In the genomic region with DNA sequence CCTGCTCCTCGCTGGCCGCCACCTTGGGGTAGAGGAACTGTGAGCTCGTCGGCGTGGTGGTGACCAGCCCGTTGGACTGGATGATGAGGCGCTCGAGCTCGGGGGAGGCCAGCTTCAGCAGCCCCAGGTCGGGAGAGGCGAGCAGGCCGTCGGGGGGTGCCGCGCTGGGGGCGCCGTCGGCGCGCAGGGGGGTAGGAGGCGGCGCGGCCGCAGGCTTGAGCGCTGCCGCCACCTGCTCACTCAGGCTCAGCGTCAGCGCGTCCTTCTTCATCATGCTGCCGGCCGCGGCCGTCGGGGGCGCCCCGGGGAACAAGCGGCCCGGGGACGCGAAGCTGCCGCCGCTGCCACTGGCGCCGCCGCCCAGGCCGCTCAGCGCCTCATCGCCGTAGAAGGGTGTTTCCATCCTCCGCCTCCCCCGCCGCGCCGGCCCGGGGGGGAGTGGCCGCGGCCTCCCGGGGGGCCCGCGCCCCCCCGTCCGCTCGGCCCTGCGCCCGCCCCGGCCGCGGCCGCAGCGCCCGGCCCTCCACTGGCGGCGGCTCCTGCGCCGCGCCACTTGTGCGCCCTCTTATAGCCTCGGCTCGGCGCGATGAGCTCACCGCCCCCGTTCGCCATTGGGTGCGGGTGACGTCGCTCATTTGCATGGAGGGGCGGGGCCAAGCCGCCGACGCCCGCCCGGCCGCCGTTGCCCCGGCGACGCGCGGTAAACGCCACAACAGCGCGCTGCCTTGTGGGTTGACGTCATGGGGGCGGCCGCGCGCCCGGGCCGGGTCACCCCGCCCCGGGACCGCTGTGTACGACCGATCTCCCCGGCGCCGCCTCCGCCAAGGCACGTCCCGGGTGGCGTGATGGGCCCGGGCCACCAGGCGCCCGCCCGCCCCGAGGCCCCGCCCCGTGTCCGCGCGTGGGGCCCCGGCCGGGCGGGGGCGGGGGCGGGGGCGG, we compare ENCODE assay signal across 1 cellular context.
TF ChIP-seq lines count a peak whose summit lies in the region.

A gene (minus strand): TSS at position 541 of the 939 bp plus-strand sequence. CDS start 138 bp downstream, at position 403.

TF ChIP-seq in HepG2, 621 proteins besides CTCF, POLR2A, EP300 and RAD21 (continued from another document and continues in another):
- TF ChIP-seq, protein P1, sequence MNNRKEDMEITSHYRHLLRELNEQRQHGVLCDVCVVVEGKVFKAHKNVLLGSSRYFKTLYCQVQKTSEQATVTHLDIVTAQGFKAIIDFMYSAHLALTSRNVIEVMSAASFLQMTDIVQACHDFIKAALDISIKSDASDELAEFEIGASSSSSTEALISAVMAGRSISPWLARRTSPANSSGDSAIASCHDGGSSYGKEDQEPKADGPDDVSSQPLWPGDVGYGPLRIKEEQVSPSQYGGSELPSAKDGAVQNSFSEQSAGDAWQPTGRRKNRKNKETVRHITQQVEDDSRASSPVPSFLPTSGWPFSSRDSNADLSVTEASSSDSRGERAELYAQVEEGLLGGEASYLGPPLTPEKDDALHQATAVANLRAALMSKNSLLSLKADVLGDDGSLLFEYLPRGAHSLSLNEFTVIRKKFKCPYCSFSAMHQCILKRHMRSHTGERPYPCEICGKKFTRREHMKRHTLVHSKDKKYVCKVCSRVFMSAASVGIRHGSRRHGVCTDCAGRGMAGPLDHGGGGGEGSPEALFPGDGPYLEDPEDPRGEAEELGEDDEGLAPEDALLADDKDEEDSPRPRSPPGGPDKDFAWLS (CRISPR knock-in tag; IDR thresholded peaks at IDR 0.05; ENCODE audit: borderline replicate concordance): no peak
- TF ChIP-seq RBM39 (IDR thresholded peaks at IDR 0.05; ENCODE audit: low read depth, low read length, poor library complexity, severe bottlenecking): no peak
- no peak for TF ChIP-seq ATAD3A (CRISPR knock-in tag; IDR thresholded peaks at IDR 0.05)
- TF ChIP-seq JUN (CRISPR knock-in tag; IDR thresholded peaks at IDR 0.05): peak; percentile 97
- TF ChIP-seq ZNF20 (CRISPR knock-in tag; IDR thresholded peaks at IDR 0.05): no peak
- TF ChIP-seq, protein P2, sequence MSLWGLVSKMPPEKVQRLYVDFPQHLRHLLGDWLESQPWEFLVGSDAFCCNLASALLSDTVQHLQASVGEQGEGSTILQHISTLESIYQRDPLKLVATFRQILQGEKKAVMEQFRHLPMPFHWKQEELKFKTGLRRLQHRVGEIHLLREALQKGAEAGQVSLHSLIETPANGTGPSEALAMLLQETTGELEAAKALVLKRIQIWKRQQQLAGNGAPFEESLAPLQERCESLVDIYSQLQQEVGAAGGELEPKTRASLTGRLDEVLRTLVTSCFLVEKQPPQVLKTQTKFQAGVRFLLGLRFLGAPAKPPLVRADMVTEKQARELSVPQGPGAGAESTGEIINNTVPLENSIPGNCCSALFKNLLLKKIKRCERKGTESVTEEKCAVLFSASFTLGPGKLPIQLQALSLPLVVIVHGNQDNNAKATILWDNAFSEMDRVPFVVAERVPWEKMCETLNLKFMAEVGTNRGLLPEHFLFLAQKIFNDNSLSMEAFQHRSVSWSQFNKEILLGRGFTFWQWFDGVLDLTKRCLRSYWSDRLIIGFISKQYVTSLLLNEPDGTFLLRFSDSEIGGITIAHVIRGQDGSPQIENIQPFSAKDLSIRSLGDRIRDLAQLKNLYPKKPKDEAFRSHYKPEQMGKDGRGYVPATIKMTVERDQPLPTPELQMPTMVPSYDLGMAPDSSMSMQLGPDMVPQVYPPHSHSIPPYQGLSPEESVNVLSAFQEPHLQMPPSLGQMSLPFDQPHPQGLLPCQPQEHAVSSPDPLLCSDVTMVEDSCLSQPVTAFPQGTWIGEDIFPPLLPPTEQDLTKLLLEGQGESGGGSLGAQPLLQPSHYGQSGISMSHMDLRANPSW (CRISPR knock-in tag; IDR thresholded peaks at IDR 0.05; ENCODE audit: borderline replicate concordance): no peak; the same call in 1 of the 2 replicates
- TF ChIP-seq ZNF557 (CRISPR knock-in tag; IDR thresholded peaks at IDR 0.05): no peak
- no peak for TF ChIP-seq ZNF335 (CRISPR knock-in tag; IDR thresholded peaks at IDR 0.05)
- TF ChIP-seq, protein P3, sequence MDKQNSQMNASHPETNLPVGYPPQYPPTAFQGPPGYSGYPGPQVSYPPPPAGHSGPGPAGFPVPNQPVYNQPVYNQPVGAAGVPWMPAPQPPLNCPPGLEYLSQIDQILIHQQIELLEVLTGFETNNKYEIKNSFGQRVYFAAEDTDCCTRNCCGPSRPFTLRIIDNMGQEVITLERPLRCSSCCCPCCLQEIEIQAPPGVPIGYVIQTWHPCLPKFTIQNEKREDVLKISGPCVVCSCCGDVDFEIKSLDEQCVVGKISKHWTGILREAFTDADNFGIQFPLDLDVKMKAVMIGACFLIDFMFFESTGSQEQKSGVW (CRISPR knock-in tag; IDR thresholded peaks at IDR 0.05; ENCODE audit: borderline replicate concordance): no peak
- TF ChIP-seq ZNF567 (CRISPR knock-in tag; IDR thresholded peaks at IDR 0.05; ENCODE audit: borderline replicate concordance): no peak; the same call in 1 of the 2 replicates
- TF ChIP-seq, protein P4, sequence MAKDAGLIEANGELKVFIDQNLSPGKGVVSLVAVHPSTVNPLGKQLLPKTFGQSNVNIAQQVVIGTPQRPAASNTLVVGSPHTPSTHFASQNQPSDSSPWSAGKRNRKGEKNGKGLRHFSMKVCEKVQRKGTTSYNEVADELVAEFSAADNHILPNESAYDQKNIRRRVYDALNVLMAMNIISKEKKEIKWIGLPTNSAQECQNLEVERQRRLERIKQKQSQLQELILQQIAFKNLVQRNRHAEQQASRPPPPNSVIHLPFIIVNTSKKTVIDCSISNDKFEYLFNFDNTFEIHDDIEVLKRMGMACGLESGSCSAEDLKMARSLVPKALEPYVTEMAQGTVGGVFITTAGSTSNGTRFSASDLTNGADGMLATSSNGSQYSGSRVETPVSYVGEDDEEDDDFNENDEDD (CRISPR knock-in tag; IDR thresholded peaks at IDR 0.05; ENCODE audit: borderline replicate concordance): peak; percentile 48; the same call in 1 of the 2 replicates
- peak; percentile 57; the same call in 1 of the 2 replicates for TF ChIP-seq ZNF891 (CRISPR knock-in tag; IDR thresholded peaks at IDR 0.05)
- no peak for TF ChIP-seq ZNF34 (CRISPR knock-in tag; IDR thresholded peaks at IDR 0.05; ENCODE audit: borderline replicate concordance)
- no peak for TF ChIP-seq ZFP41 (CRISPR knock-in tag; IDR thresholded peaks at IDR 0.05; ENCODE audit: borderline replicate concordance)
- peak; percentile 72; the same call in 1 of the 2 replicates for TF ChIP-seq NFKB2 (CRISPR knock-in tag; IDR thresholded peaks at IDR 0.05; ENCODE audit: borderline replicate concordance)
- TF ChIP-seq, protein P5, sequence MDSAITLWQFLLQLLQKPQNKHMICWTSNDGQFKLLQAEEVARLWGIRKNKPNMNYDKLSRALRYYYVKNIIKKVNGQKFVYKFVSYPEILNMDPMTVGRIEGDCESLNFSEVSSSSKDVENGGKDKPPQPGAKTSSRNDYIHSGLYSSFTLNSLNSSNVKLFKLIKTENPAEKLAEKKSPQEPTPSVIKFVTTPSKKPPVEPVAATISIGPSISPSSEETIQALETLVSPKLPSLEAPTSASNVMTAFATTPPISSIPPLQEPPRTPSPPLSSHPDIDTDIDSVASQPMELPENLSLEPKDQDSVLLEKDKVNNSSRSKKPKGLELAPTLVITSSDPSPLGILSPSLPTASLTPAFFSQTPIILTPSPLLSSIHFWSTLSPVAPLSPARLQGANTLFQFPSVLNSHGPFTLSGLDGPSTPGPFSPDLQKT (CRISPR knock-in tag; IDR thresholded peaks at IDR 0.05; ENCODE audit: borderline replicate concordance): no peak
- TF ChIP-seq, protein P6, sequence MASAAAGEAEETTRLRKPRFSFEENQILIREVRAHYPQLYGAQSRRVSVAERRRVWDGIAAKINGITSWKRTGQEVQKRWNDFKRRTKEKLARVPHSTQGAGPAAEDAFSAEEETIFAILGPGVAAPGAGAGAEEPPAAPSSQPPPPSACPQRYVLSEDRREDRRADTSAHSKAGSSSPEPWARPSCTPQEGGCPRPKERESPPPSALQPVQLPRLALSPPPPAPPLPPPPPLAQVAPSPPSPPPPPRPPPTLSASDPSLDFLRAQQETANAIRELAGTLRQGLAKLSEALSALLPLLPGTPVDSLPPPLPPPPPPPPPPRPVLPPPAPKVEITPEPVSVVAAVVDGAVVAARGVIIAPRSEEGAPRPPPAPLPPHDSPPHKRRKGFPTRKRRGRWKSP (CRISPR knock-in tag; IDR thresholded peaks at IDR 0.05): no peak
- TF ChIP-seq HMGA1 (CRISPR knock-in tag; conservative IDR thresholded peaks at IDR 0.05): no peak
- no peak for TF ChIP-seq TAF15 (IDR thresholded peaks at IDR 0.05; ENCODE audit: low read depth, low read length, poor library complexity, severe bottlenecking)
- peak; percentile 34; the same call in 1 of the 2 replicates for TF ChIP-seq MYC (CRISPR knock-in tag; IDR thresholded peaks at IDR 0.05; ENCODE audit: borderline replicate concordance)
- TF ChIP-seq, protein P7, sequence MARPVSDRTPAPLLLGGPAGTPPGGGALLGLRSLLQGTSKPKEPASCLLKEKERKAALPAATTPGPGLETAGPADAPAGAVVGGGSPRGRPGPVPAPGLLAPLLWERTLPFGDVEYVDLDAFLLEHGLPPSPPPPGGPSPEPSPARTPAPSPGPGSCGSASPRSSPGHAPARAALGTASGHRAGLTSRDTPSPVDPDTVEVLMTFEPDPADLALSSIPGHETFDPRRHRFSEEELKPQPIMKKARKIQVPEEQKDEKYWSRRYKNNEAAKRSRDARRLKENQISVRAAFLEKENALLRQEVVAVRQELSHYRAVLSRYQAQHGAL (CRISPR knock-in tag; IDR thresholded peaks at IDR 0.05; ENCODE audit: not compliant biosample characterization): no peak
- no peak for TF ChIP-seq ZNF775 (CRISPR knock-in tag; IDR thresholded peaks at IDR 0.05; ENCODE audit: borderline replicate concordance)
- no peak for TF ChIP-seq NFATC3 (CRISPR knock-in tag; IDR thresholded peaks at IDR 0.05)
- no peak for TF ChIP-seq GATAD1 (CRISPR knock-in tag; IDR thresholded peaks at IDR 0.05)
- 0 out of 2 replicates have a peak, but pooled peaks have one; percentile 26 for TF ChIP-seq POLR2AphosphoS2 (IDR thresholded peaks at IDR 0.05; ENCODE audit: low read depth, low read length)
- no peak for TF ChIP-seq PPARG (CRISPR knock-in tag; conservative IDR thresholded peaks at IDR 0.05)
- TF ChIP-seq, protein P8, sequence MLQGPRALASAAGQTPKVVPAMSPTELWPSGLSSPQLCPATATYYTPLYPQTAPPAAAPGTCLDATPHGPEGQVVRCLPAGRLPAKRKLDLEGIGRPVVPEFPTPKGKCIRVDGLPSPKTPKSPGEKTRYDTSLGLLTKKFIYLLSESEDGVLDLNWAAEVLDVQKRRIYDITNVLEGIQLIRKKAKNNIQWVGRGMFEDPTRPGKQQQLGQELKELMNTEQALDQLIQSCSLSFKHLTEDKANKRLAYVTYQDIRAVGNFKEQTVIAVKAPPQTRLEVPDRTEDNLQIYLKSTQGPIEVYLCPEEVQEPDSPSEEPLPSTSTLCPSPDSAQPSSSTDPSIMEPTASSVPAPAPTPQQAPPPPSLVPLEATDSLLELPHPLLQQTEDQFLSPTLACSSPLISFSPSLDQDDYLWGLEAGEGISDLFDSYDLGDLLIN (CRISPR knock-in tag; IDR thresholded peaks at IDR 0.05; ENCODE audit: borderline replicate concordance): no peak
- TF ChIP-seq CBX5 (CRISPR knock-in tag; IDR thresholded peaks at IDR 0.05; ENCODE audit: borderline replicate concordance): no peak
- no peak for TF ChIP-seq ZNF652 (CRISPR knock-in tag; IDR thresholded peaks at IDR 0.05; ENCODE audit: borderline replicate concordance, low read depth)
- TF ChIP-seq, protein P9, sequence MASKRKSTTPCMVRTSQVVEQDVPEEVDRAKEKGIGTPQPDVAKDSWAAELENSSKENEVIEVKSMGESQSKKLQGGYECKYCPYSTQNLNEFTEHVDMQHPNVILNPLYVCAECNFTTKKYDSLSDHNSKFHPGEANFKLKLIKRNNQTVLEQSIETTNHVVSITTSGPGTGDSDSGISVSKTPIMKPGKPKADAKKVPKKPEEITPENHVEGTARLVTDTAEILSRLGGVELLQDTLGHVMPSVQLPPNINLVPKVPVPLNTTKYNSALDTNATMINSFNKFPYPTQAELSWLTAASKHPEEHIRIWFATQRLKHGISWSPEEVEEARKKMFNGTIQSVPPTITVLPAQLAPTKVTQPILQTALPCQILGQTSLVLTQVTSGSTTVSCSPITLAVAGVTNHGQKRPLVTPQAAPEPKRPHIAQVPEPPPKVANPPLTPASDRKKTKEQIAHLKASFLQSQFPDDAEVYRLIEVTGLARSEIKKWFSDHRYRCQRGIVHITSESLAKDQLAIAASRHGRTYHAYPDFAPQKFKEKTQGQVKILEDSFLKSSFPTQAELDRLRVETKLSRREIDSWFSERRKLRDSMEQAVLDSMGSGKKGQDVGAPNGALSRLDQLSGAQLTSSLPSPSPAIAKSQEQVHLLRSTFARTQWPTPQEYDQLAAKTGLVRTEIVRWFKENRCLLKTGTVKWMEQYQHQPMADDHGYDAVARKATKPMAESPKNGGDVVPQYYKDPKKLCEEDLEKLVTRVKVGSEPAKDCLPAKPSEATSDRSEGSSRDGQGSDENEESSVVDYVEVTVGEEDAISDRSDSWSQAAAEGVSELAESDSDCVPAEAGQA (IDR thresholded peaks at IDR 0.05; ENCODE audit: low read depth): no peak; the same call in 1 of the 2 replicates
- TF ChIP-seq, protein P9 (CRISPR knock-in tag; IDR thresholded peaks at IDR 0.05; ENCODE audit: borderline replicate concordance): no peak
- no peak for TF ChIP-seq ZNF207 (IDR thresholded peaks at IDR 0.05; ENCODE audit: borderline replicate concordance)
- no peak for TF ChIP-seq GTF3A (CRISPR knock-in tag; conservative IDR thresholded peaks at IDR 0.05)
- TF ChIP-seq KLF12 (CRISPR knock-in tag; IDR thresholded peaks at IDR 0.05; ENCODE audit: borderline replicate concordance): peak; percentile 14; the same call in 1 of the 2 replicates
- TF ChIP-seq, protein P10, sequence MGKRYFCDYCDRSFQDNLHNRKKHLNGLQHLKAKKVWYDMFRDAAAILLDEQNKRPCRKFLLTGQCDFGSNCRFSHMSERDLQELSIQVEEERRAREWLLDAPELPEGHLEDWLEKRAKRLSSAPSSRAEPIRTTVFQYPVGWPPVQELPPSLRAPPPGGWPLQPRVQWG (CRISPR knock-in tag; IDR thresholded peaks at IDR 0.05; ENCODE audit: borderline replicate concordance, low read depth): no peak
- TF ChIP-seq IRF2 (CRISPR knock-in tag; IDR thresholded peaks at IDR 0.05): peak; percentile 16; the same call in 1 of the 2 replicates
